In genomic region chr11:13276454-13276851, GRCh38 we compare ENCODE assay signal across 8 cellular contexts. TPM values are rescaled to one million over a fixed set of nuclear protein-coding genes. Genes with fewer than 3 reads are reported as not detected.
A peak's percentile ranks its signal among the peaks of the same experiment; 100 is the strongest.
DNase-seq lines count a peak whose midpoint lies in the region; ATAC-seq and TF ChIP-seq lines count a peak whose summit lies in the region.

No MANE protein-coding gene starts in this region.

- H3K27ac Mint-ChIP-seq in naive thymus-derived CD8-positive, alpha-beta T cell, result peak overlapping the region; percentile 91 to 96 (median 94)

- no peaks in the 10 kb centered on the region for H4K20me1 ChIP-seq in MM.1S (ENCODE audit: insufficient read depth, low read length)

- no peaks in the 10 kb centered on the region for H3K36me3 ChIP-seq in MM.1S (replicated peaks; ENCODE audit: insufficient read depth, low read length)

- POLR2A ChIA-PET in naive thymus-derived CD8-positive, alpha-beta T cell (lab: Charles Lee), result interaction anchor here (0.8 to 1.1 kb wide), 3 partner anchors 10 to 187 kb away, joined by 3 to 4 read pairs (median 3); partner anchors contain the start of gene BTBD10

- H2AFZ ChIP-seq in MM.1S (ENCODE audit: low read length), result peak overlapping the region; percentile 98

- DNase-seq in AG09309 (ENCODE audit: low read depth), result no peak
- no peak for DNase-seq in MM.1S
- DNase-seq in coronary artery (ENCODE audit: low spot score), result no peak
- DNase-seq in naive thymus-derived CD8-positive, alpha-beta T cell, result peak in 1 of 10 donors; percentile 15
- DNase-seq in stimulated activated naive CD4-positive, alpha-beta T cell treated with Interleukin-2 at 50 U/mL for 16 hours (lab: John Stamatoyannopoulos, UW), result no peak

- H3K36me3 Mint-ChIP-seq in naive thymus-derived CD8-positive, alpha-beta T cell, result no peaks in the 10 kb centered on the region

- H3K4me3 ChIP-seq in AG09309 (ENCODE audit: control insufficient read depth, low read depth, low read length) (peak overlapping the region; percentile 83), MM.1S (ENCODE audit: low read length) (peak overlapping the region; percentile 96), coronary artery (peak overlapping the region; percentile 100)

- H3K9me2 ChIP-seq in MM.1S (replicated peaks; ENCODE audit: insufficient read depth, low read length), result no peaks in the 10 kb centered on the region

- H3F3A ChIP-seq in MM.1S (ENCODE audit: insufficient read depth, low read length), result peaks cover 7% of the 10 kb centered on the region; the same call in 1 of the 2 replicates

- ATAC-seq in naive thymus-derived CD8-positive, alpha-beta T cell, result no peak
- no peak for ATAC-seq in HG02852 (IDR thresholded peaks at IDR 0.05; ENCODE audit: unreplicated experiment)
- no peak for ATAC-seq in GM18861 (IDR thresholded peaks at IDR 0.05; ENCODE audit: unreplicated experiment)
- no peak for ATAC-seq in GM19023 (IDR thresholded peaks at IDR 0.05; ENCODE audit: unreplicated experiment)

- no peaks in the 10 kb centered on the region for H3K9me3 Mint-ChIP-seq in naive thymus-derived CD8-positive, alpha-beta T cell

- peaks cover 9% of the 10 kb centered on the region for H3K27me3 ChIP-seq in MM.1S (replicated peaks; ENCODE audit: insufficient read depth, low read length)

- peaks cover 32% of the 10 kb centered on the region for H3K79me2 ChIP-seq in MM.1S (ENCODE audit: low read length)

- peak overlapping the region; percentile 95 to 99 (median 98) for H3K4me3 Mint-ChIP-seq in naive thymus-derived CD8-positive, alpha-beta T cell

- no peaks in the 10 kb centered on the region for H3K9me3 ChIP-seq in MM.1S (replicated peaks; ENCODE audit: insufficient read depth, low read length)

- TF ChIP-seq CTCF in AG09309 (IDR thresholded peaks at IDR 0.05; ENCODE audit: control insufficient read depth, insufficient read depth, low read depth, low read length, missing control alignments), result no peak
- TF ChIP-seq CTCF in MM.1S (IDR thresholded peaks at IDR 0.05; ENCODE audit: low read length), result no peak
- TF ChIP-seq CTCF in coronary artery (IDR thresholded peaks at IDR 0.05), result no peak

- peak overlapping the region; percentile 92 for H3K4me2 ChIP-seq in MM.1S (ENCODE audit: low read depth, low read length)

- peaks cover 13% of the 10 kb centered on the region for H3K4me1 ChIP-seq in MM.1S (ENCODE audit: low read length)

- peaks cover 0 to 6% (median 0%) of the 10 kb centered on the region in 5 donors for H3K27me3 Mint-ChIP-seq in naive thymus-derived CD8-positive, alpha-beta T cell

- H3K4me1 Mint-ChIP-seq in naive thymus-derived CD8-positive, alpha-beta T cell, result peaks cover 25 to 43% (median 37%) of the 10 kb centered on the region in 4 donors

- peak overlapping the region; percentile 49; the same call in 1 of the 2 replicates for H3K9ac ChIP-seq in MM.1S (ENCODE audit: low read length)

- H3K27ac ChIP-seq in MM.1S (ENCODE audit: low read length), result no peak overlapping the region
- H3K27ac ChIP-seq in coronary artery, result peak overlapping the region; percentile 91 to 99

RNA-seq across cellular contexts. Expression of gene BMAL1, which starts 1.1 kb away (rescaled TPM):
- total RNA-seq in naive thymus-derived CD8-positive, alpha-beta T cell, result 10 to 100 TPM; 93.6 to 93.8 TPM
- polyA plus RNA-seq in naive thymus-derived CD8-positive, alpha-beta T cell, result 10 to 100 TPM in 2 of 3 donors, 1 to 10 TPM in 1; 9.6 to 14.0 (median 12.3) TPM
